Comparison of ENCODE assay signal across 1 cellular context in the genomic region with DNA sequence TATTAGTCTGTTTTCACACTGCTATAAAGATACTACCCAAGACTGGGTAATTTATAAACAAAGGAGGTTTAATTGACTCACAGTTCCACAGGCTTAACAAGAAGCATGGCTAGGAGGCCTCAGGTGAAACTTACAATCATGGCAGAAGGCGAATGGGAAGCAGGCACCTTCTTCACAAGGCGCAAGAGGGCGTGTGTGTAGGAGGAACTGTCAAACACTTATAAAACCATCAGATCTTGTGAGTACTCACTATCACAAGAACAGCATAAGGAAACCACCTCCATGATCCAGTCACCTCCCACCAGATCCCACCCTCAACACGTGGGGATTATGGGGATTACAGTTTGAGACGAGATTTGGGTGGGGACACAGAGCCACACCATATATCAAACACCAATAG. TPM values are rescaled to one million over a fixed set of nuclear protein-coding genes. Genes with fewer than 3 reads are reported as not detected.
"Had no signal": no experiment of that assay in that cellular context is flagged by ENCODE, and none has a peak within 500 bp of the region (broad histone marks: within the 10 kb centered on the region; RNA-seq: fewer than 3 reads in every experiment).

No MANE protein-coding gene starts in this region.

RNA-seq across cellular contexts. Expression of a gene that starts 43.1 kb away (rescaled TPM):
- total RNA-seq: G401 had no signal
